1 cellular context compared by ENCODE assay signal in genomic region chr1:155226188-155226909, GRCh38.
TF ChIP-seq lines count a peak whose summit lies in the region.

No MANE protein-coding gene starts in this region.

TF ChIP-seq in HEK293, 187 proteins besides CTCF, POLR2A, EP300 and RAD21 (continued from another document):
- TF ChIP-seq PRDM10 (tag by site-specific recombination; IDR thresholded peaks at IDR 0.05) (no peak; the same call in none of the 2 replicates), ZNF341 (tag by site-specific recombination; IDR thresholded peaks at IDR 0.05; ENCODE audit: low read depth) (no peak), ZNF16 (tag by site-specific recombination; IDR thresholded peaks at IDR 0.05; ENCODE audit: low read depth) (no peak), ZNF274 (IDR thresholded peaks at IDR 0.05; ENCODE audit: low read length) (no peak), ZNF274 (tag by site-specific recombination; IDR thresholded peaks at IDR 0.05; ENCODE audit: borderline replicate concordance) (no peak), WT1 (tag by site-specific recombination; IDR thresholded peaks at IDR 0.05) (no peak), MYNN (tag by site-specific recombination; IDR thresholded peaks at IDR 0.05; ENCODE audit: borderline replicate concordance) (no peak), ZSCAN16 (tag by site-specific recombination; IDR thresholded peaks at IDR 0.05) (no peak), ZXDB (tag by site-specific recombination; IDR thresholded peaks at IDR 0.05) (0 out of 2 replicates have a peak, but pooled peaks have one; percentile 9), ZSCAN30 (tag by site-specific recombination; IDR thresholded peaks at IDR 0.05) (no peak), ZNF366 (tag by site-specific recombination; conservative IDR thresholded peaks at IDR 0.05) (peak; percentile 95), ZNF239 (tag by site-specific recombination; IDR thresholded peaks at IDR 0.05) (no peak), ZNF211 (tag by site-specific recombination; IDR thresholded peaks at IDR 0.05; ENCODE audit: low read depth) (no peak), ZNF518A (tag by site-specific recombination; conservative IDR thresholded peaks at IDR 0.05; ENCODE audit: low read depth) (0 out of 2 replicates have a peak, but pooled peaks have one; percentile 7), ZNF629 (tag by site-specific recombination; IDR thresholded peaks at IDR 0.05) (no peak), ZNF391 (tag by site-specific recombination; IDR thresholded peaks at IDR 0.05; ENCODE audit: borderline replicate concordance, low read depth) (peak; percentile 85; the same call in 1 of the 2 replicates), YY1 (tag by site-specific recombination; IDR thresholded peaks at IDR 0.05) (no peak), ZBTB8A (tag by site-specific recombination; IDR thresholded peaks at IDR 0.05) (no peak), ZFP41 (tag by site-specific recombination; IDR thresholded peaks at IDR 0.05; ENCODE audit: borderline replicate concordance) (no peak), HIC1 (tag by site-specific recombination; IDR thresholded peaks at IDR 0.05) (no peak), ZNF626 (tag by site-specific recombination; IDR thresholded peaks at IDR 0.05) (no peak), ZNF473 (tag by site-specific recombination; IDR thresholded peaks at IDR 0.05) (no peak)
